Comparison of ENCODE assay signal across 8 cellular contexts in genomic region chr9:129640871-129641750, GRCh38. TPM values are rescaled to one million over a fixed set of nuclear protein-coding genes. Genes with fewer than 3 reads are reported as not detected.
A peak's percentile ranks its signal among the peaks of the same experiment; 100 is the strongest.
DNase-seq lines count a peak whose midpoint lies in the region; ATAC-seq and TF ChIP-seq lines count a peak whose summit lies in the region.

No MANE protein-coding gene starts in this region.

- H3K4me3 ChIP-seq in HUES48 (ENCODE audit: low read depth, low read length) (peak overlapping the region; percentile 94), breast epithelium (peak overlapping the region; percentile 90 to 94 (median 92)), mucosa of stomach (ENCODE audit: low read length) (peak overlapping the region; percentile 71)

- H3K36me3 ChIP-seq in HUES48 (ENCODE audit: control insufficient read depth, insufficient read depth, low read length) (peaks cover 34% of the 10 kb centered on the region), breast epithelium (no peaks in the 10 kb centered on the region), mucosa of stomach (ENCODE audit: control insufficient read depth, insufficient read depth, low read length) (peaks cover 18% of the 10 kb centered on the region)

- no peak for TF ChIP-seq POLR2A in breast epithelium (IDR thresholded peaks at IDR 0.05)

- H3K27me3 ChIP-seq in HUES48 (ENCODE audit: control insufficient read depth, insufficient read depth, low read length) = no peaks in the 10 kb centered on the region
- no peaks in the 10 kb centered on the region for H3K27me3 ChIP-seq in breast epithelium
- H3K27me3 ChIP-seq in mucosa of stomach (ENCODE audit: control insufficient read depth, insufficient read depth, low read length) = no peaks in the 10 kb centered on the region

- H3K4me1 ChIP-seq in HUES48 (ENCODE audit: control insufficient read depth, insufficient read depth, low read length) (peaks cover 6% of the 10 kb centered on the region; the same call in 1 of the 2 replicates), breast epithelium (peaks cover 3 to 16% of the 10 kb centered on the region in 2 donors), mucosa of stomach (ENCODE audit: control insufficient read depth, insufficient read depth, low read length) (peaks cover 24% of the 10 kb centered on the region)

- H3K27ac ChIP-seq in HUES48 (ENCODE audit: low read depth, low read length) = no peak overlapping the region
- peak overlapping the region; percentile 86 to 92 for H3K27ac ChIP-seq in breast epithelium

- intact Hi-C loops in breast epithelium (cut with DNase I; ENCODE audit: low total_unique reads) = loop anchor here (10.0 kb wide), 1 partner anchor 144 kb away; no protein-coding TSS in a partner anchor

- H3K9ac ChIP-seq in HUES48 (ENCODE audit: low read depth, low read length) = peak overlapping the region; percentile 51; the same call in 1 of the 2 replicates
- peak overlapping the region; percentile 84 for H3K9ac ChIP-seq in mucosa of stomach (ENCODE audit: low read length)

- DNase-seq in D341Med (ENCODE audit: low spot score) (peak; percentile 56), breast epithelium (ENCODE audit: low spot score in 2 of 2) (no peak), dermis blood vessel endothelial cell (no peak), SKM-1 (lab: John Stamatoyannopoulos, UW; ENCODE audit: unreplicated experiment) (no peak)
- DNase-seq in stimulated activated CD4-positive, alpha-beta T cell treated with anti-CD3 and anti-CD28 coated beads, Interleukin-4, amount 100 ng/mL, for 4 hours = no peak

- no peak for TF ChIP-seq CTCF in breast epithelium (IDR thresholded peaks at IDR 0.05)

- ATAC-seq in HG03342 (IDR thresholded peaks at IDR 0.05; ENCODE audit: unreplicated experiment) = no peak

- no peaks in the 10 kb centered on the region for H3K9me3 ChIP-seq in HUES48 (ENCODE audit: control insufficient read depth, insufficient read depth, low read length)
- H3K9me3 ChIP-seq in breast epithelium = no peaks in the 10 kb centered on the region
- H3K9me3 ChIP-seq in mucosa of stomach (ENCODE audit: control insufficient read depth, low read length) = no peaks in the 10 kb centered on the region

RNA-seq across cellular contexts. Expression of gene ASB6, which starts 0.8 kb away (rescaled TPM):
- total RNA-seq in breast epithelium (10 to 100 TPM; 11.2 to 24.4 (median 21.6) TPM), dermis blood vessel endothelial cell (17.9 and 21.5 TPM in 2 replicates)

RNA-seq across cellular contexts. Expression of gene NTMT1, which starts 15.1 kb away (rescaled TPM):
- total RNA-seq in breast epithelium = 10 to 100 TPM; 17.8 to 31.1 (median 27.4) TPM
- 15.7 and 20.1 TPM in 2 replicates for total RNA-seq in dermis blood vessel endothelial cell

RNA-seq across cellular contexts. Expression of gene C9orf50, which starts 20.2 kb away (rescaled TPM):
- total RNA-seq in breast epithelium (under 1 TPM in 1 of 3 donors, not detected in 2; 0.48 TPM), dermis blood vessel endothelial cell (not detected in 2 replicates)

RNA-seq across cellular contexts. Expression of gene PRRX2, which starts 24.3 kb away (rescaled TPM):
- total RNA-seq in breast epithelium (10 to 100 TPM in 1 of 3 donors, 1 to 10 TPM in 2; 4.4 to 35.1 (median 9.9) TPM), dermis blood vessel endothelial cell (0.56 and 1.2 TPM in 2 replicates)
